Comparison of ENCODE assay signal across 15 cellular contexts in the genomic region with DNA sequence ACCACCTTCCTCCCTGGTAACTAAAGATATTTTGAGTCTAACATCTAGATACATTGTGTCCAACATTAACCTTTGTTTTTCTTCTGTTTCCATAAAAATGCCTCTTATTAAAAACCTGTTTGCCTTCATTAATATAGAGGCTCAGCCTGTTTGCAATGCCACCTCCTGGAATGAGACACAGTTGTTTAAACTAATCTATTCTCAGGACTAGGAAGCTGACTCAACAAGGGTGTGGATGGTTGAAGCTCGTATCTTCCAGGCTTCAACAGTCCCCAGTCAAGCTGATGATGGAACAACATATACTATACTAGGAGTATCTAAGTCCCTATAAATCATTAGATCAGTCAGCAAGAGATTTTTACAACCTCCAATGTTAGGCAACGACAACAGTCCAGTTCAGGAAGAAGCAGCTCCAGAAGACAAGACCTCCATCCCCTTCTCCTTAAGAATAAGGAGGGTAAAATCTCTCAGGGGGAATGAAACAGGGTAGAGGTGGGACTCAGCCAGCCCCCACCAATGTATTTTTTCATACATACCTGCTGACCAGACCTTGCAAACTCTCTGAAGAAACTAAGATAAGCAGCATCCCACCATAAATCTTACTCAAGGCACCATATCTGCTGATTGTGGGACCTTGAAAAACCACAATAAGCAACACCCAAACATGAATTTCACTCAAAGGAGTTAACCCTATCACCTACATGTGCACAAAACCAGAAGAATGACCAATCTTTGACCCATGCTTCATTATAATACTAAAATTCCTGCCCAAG.
"Had no signal": no experiment of that assay in that cellular context is flagged by ENCODE, and none has a peak within 500 bp of the region (broad histone marks: within the 10 kb centered on the region; RNA-seq: fewer than 3 reads in every experiment).

No MANE protein-coding gene starts in this region.

- DNase-seq: activated CD4-positive, alpha-beta T cell treated with anti-CD3 and anti-CD28 coated beads, Interleukin-2, amount 50 U/mL, for 4 hours; activated CD4-positive, CD25-positive, alpha-beta regulatory T cell treated with anti-CD3 and anti-CD28 coated beads, Interleukin-2, amount 50 U/mL, for 72 hours; activated CD8-positive, alpha-beta memory T cell treated with anti-CD3 and anti-CD28 coated beads, Interleukin-2, amount 10 ng/mL, durations not matched to agents 7 days and 5 days; activated effector memory CD4-positive, alpha-beta T cell treated with Interleukin-2 at 50 U/mL for 16 hours; activated T-cell treated with anti-CD3 and anti-CD28 coated beads, Interleukin-2, amount 50 U/mL, for 24 hours; effector memory CD8-positive, alpha-beta T cell; islet precursor cell; left lung; pancreas; retina; stimulated activated CD4-positive, alpha-beta T cell treated with anti-CD3 and anti-CD28 coated beads, Interleukin-4, amount 100 ng/mL, for 4 hours; stimulated activated naive CD8-positive, alpha-beta T cell treated with anti-CD3 and anti-CD28 coated beads, Interleukin-15, amount 100 ng/mL, for 72 hours; T-helper 17 cell had no signal

- H3K4me3 ChIP-seq: esophagus muscularis mucosa, left lung, pancreas, thoracic aorta had no signal

- ATAC-seq: activated CD8-positive, alpha-beta memory T cell treated with anti-CD3 and anti-CD28 coated beads, Interleukin-2, amount 10 ng/mL, durations not matched to agents 7 days and 5 days; effector memory CD8-positive, alpha-beta T cell; left lung; pancreas; stimulated activated naive CD8-positive, alpha-beta T cell treated with anti-CD3 and anti-CD28 coated beads, Interleukin-15, amount 100 ng/mL, for 72 hours; T-helper 17 cell had no signal
